Comparison of ENCODE assay signal across 8 cellular contexts in the genomic region with DNA sequence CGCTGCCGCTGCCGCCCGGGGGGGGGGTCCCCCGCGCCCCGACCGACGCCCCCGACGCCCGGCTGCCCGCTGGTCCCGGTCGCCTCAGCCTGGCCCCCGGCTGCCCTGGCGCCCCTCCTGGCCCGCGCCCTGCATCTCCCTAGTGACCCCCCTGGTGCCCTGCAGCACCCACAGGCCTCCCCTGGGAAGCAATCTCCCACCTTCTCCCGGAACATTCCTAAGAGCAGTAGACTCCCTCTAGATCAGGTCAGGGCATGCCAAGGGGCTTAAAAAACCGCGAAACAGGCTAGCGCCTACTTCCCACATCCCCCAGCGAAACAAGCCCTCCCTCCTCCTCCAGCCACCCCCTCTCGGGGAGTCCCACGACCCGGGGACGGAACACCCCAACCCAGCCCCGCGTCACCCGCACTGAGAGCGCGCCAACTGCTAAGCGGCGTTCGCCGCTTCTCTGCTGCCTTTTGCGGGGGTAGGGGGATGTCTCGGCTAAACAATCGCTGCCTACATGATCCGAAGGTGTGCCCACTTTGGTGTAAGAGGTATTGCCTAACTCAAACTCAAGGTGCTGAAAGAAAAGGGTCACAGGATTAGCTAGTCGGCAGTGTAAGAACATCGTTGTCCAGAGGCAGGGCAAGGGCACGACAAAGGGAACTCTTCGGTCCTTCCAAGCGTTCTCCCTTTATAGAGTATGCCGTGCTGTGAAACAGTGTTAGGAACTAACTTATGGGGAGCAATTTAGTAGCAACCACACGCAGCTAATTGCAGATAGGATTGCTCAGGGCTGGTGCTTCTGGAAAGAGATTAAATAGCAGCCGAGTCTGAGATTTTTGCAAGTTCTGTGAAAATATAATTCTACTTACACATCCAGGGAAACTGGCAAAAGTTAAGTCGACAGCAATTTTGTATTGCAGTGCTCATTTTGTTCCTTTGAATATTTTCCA. TPM values are rescaled to one million over a fixed set of nuclear protein-coding genes. Genes with fewer than 3 reads are reported as not detected.
DNase-seq lines count a peak whose midpoint lies in the region; ATAC-seq and TF ChIP-seq lines count a peak whose summit lies in the region.

No MANE protein-coding gene starts in this region.

- H3K36me3 ChIP-seq in WERI-Rb-1 (no peaks in the 10 kb centered on the region), ectodermal cell (ENCODE audit: control insufficient read depth, insufficient read depth, low read length) (no peaks in the 10 kb centered on the region), thymus (ENCODE audit: control insufficient read depth, insufficient read depth) (no peaks in the 10 kb centered on the region)

- no peak for TF ChIP-seq CTCF in WERI-Rb-1 (IDR thresholded peaks at IDR 0.05; ENCODE audit: low read depth, low read length)
- TF ChIP-seq CTCF in mesothelial cell of epicardium (IDR thresholded peaks at IDR 0.05; ENCODE audit: unreplicated experiment) = no peak

- H3K4me1 ChIP-seq in ectodermal cell (ENCODE audit: control insufficient read depth, insufficient read depth, low read length) (no peaks in the 10 kb centered on the region), thymus (ENCODE audit: control insufficient read depth, insufficient read depth, low read length) (no peaks in the 10 kb centered on the region)

- DNase-seq in Right ventricle myocardium inferior (ENCODE audit: missing footprints) (no peak), cardiac septum (ENCODE audit: low spot score) (no peak), WERI-Rb-1 (peak; percentile 20), mesothelial cell of epicardium (ENCODE audit: low spot score in 2 of 2, unreplicated experiment in 2 of 2) (peak; percentile 20 to 46), NCI-H2107 (lab: John Stamatoyannopoulos, UW) (no peak)

- H3K4me3 ChIP-seq in WERI-Rb-1 (ENCODE audit: low read depth, low read length) (peak overlapping the region; percentile 48), ectodermal cell (ENCODE audit: insufficient read depth, low read depth, low read length) (peak overlapping the region; percentile 59), thymus (ENCODE audit: low read length) (peak overlapping the region; percentile 44)

- H3K9me3 ChIP-seq in WERI-Rb-1 (ENCODE audit: severe bottlenecking) (no peaks in the 10 kb centered on the region), ectodermal cell (ENCODE audit: control insufficient read depth, low read length) (no peaks in the 10 kb centered on the region), thymus (ENCODE audit: control insufficient read depth) (no peaks in the 10 kb centered on the region)

- H3K27ac ChIP-seq in WERI-Rb-1 = no peak overlapping the region
- H3K27ac ChIP-seq in ectodermal cell (ENCODE audit: insufficient read depth, low read depth, low read length, poor library complexity, severe bottlenecking) = no peak overlapping the region
- H3K27ac ChIP-seq in thymus (ENCODE audit: low read depth) = no peak overlapping the region

- peaks cover 27% of the 10 kb centered on the region for H3K4me1 Mint-ChIP-seq in mesothelial cell of epicardium

- intact Hi-C loops in Right ventricle myocardium inferior (cut with DNase I) (loop anchor here (1.0 to 5.0 kb wide), 2 partner anchors 49 to 167 kb away; no protein-coding TSS in a partner anchor), cardiac septum (cut with DNase I) (loop anchor here (5.0 kb wide), 1 partner anchor 174 kb away; no protein-coding TSS in a partner anchor)

- no peaks in the 10 kb centered on the region for H3K9me3 Mint-ChIP-seq in mesothelial cell of epicardium

- H3K27me3 ChIP-seq in WERI-Rb-1 (ENCODE audit: insufficient read depth, low read depth, severe bottlenecking) (no peaks in the 10 kb centered on the region), ectodermal cell (ENCODE audit: control insufficient read depth, insufficient read depth, low read length, poor library complexity, severe bottlenecking) (peaks cover 83% of the 10 kb centered on the region), thymus (ENCODE audit: control insufficient read depth, insufficient read depth) (peaks cover 38% of the 10 kb centered on the region)

- peaks cover 63% of the 10 kb centered on the region for H3K27me3 Mint-ChIP-seq in mesothelial cell of epicardium (ENCODE audit: low read depth)

- 2 to 3% methylated on average over 50 of the region's 50 CpGs for WGBS in ectodermal cell, 2 experiments
- WGBS in thymus = 3% methylated on average over 50 of the region's 50 CpGs

- peak overlapping the region; percentile 82 for H3K4me3 Mint-ChIP-seq in mesothelial cell of epicardium

- ATAC-seq in Right ventricle myocardium inferior (peak; percentile 62), HG02870 (IDR thresholded peaks at IDR 0.05; ENCODE audit: unreplicated experiment) (no peak)

- no peak overlapping the region for H3K27ac Mint-ChIP-seq in mesothelial cell of epicardium

- no peaks in the 10 kb centered on the region for H3K36me3 Mint-ChIP-seq in mesothelial cell of epicardium

RNA-seq across cellular contexts. Expression of gene NTN4, which starts 0.6 kb away (rescaled TPM):
- total RNA-seq in Right ventricle myocardium inferior (74.5 TPM), cardiac septum (77.8 TPM), mesothelial cell of epicardium (4.8 to 6.0 TPM (median 5.9 TPM) in 3 replicates)
- polyA plus RNA-seq in ectodermal cell (2013, experiment 1 of 4) = 2.6 TPM
- 2.5 TPM for polyA plus RNA-seq in ectodermal cell (2013, experiment 2 of 4)
- polyA plus RNA-seq in ectodermal cell (2013, experiment 3 of 4) = 3.6 TPM
- 4.9 TPM for polyA plus RNA-seq in ectodermal cell (2013, experiment 4 of 4)
- polyA plus RNA-seq in thymus = 21.9 TPM

Comparison
In these comparisons a context has a peak if more than half of its experiments do, and no peak if none do; other contexts are left out.
1. DNase-seq: peak in WERI-Rb-1 (single experiment) and mesothelial cell of epicardium (2 of 2); none in Right ventricle myocardium inferior (single experiment), cardiac septum (single experiment) and NCI-H2107 (single experiment).
2. RNA of gene NTN4, which starts 0.6 kb away (total RNA-seq): 77.8 TPM in cardiac septum (single experiment) and 74.5 TPM in Right ventricle myocardium inferior (single experiment); 4.8 to 6.0 TPM in mesothelial cell of epicardium; every median in the first group is over 10 times any median in the second.
3. Peak in every context shown above with its lines, with median percentiles within 50 percentile points of each other: H3K4me3 ChIP-seq.